In genomic region chr20:26094498-26094897, GRCh38 we compare ENCODE assay signal across 2 cellular contexts.
DNase-seq lines count a peak whose midpoint lies in the region; ATAC-seq, FAIRE-seq and TF ChIP-seq lines count a peak whose summit lies in the region.
"Not testable (repeated sequence)": the region's sequence is repeated elsewhere in the genome, so short reads cannot be mapped to it uniquely, and the experiment has no call there.

No MANE protein-coding gene starts in this region.

- H3K4me3 ChIP-seq in HEK293 (ENCODE audit: low read depth, low read length); HepG2 (replicated peaks in 1 of 3; ENCODE audit: insufficient read depth in 1 of 3, low read depth in 2 of 3, low read length in 3 of 3): not testable (repeated sequence)

- not testable (repeated sequence) for TF ChIP-seq POLR2A in HepG2 (IDR thresholded peaks at IDR 0.05; ENCODE audit: insufficient read depth in 1 of 2, low read depth in 2 of 2, low read length in 2 of 2)

- FAIRE-seq in HepG2 (lab: Jason Lieb, UNC) = not testable (repeated sequence)

- intact Hi-C loops in HepG2 (cut with micrococcal nuclease; ENCODE audit: unreplicated experiment) = not testable (repeated sequence)

- BruUV-seq in HepG2 (replicated peaks; lab: Mats Ljungman, UMichigan) = not testable (repeated sequence)

- in situ Hi-C loops in HepG2 (cut with HindIII; ENCODE audit: extremely low pct_ligation_motif_present, low pct_unique_long_range_greater_than_20kb) = not testable (repeated sequence)

- not testable (repeated sequence) for H3K9ac ChIP-seq in HepG2 (ENCODE audit: insufficient read depth, low read depth, low read length)

- POLR2A ChIA-PET in HEK293 (lab: Yijun Ruan, JAX); HepG2 (lab: Yijun Ruan, JAX): not testable (repeated sequence)

- not testable (repeated sequence) for H2AFZ ChIP-seq in HepG2 (ENCODE audit: low read length)

- WGBS in HepG2 (ENCODE audit: low lambda C conversion rate) = 0% methylated on average over 1 of the region's 1 CpG

- TF ChIP-seq RAD21 in HepG2 (CRISPR knock-in tag; IDR thresholded peaks at IDR 0.05) = not testable (repeated sequence)

- not testable (repeated sequence) for H3K9me3 ChIP-seq in HEK293 (ENCODE audit: control insufficient read depth, insufficient read depth, low read depth, low read length); HepG2 (ENCODE audit: low read length)

- not testable (repeated sequence) for H3K4me1 ChIP-seq in HEK293 (ENCODE audit: control insufficient read depth, insufficient read depth, low read length); HepG2 (ENCODE audit: insufficient read depth, low read length)

- TF ChIP-seq CTCF in HEK293 (tag by site-specific recombination; IDR thresholded peaks at IDR 0.05); HepG2 (CRISPR knock-in tag; IDR thresholded peaks at IDR 0.05): not testable (repeated sequence)

- H3K27me3 ChIP-seq in HepG2 (ENCODE audit: control insufficient read depth in 1 of 2, insufficient read depth in 2 of 2, low read length in 2 of 2) = not testable (repeated sequence)

- not testable (repeated sequence) for H3K4me2 ChIP-seq in HepG2 (ENCODE audit: low read depth, low read length)

- not testable (repeated sequence) for H3K27ac ChIP-seq in HEK293 (ENCODE audit: extremely low read depth, low read depth, low read length); HepG2 (ENCODE audit: extremely low read length, insufficient read depth, low read length)

- H3K36me3 ChIP-seq in HEK293 (ENCODE audit: control insufficient read depth in 2 of 2, insufficient read depth in 1 of 2, low read length in 2 of 2); HepG2 (replicated peaks in 1 of 2; ENCODE audit: control insufficient read depth in 1 of 2, insufficient read depth in 2 of 2, low read length in 2 of 2): not testable (repeated sequence)

- H3K79me2 ChIP-seq in HepG2 (ENCODE audit: insufficient read depth, low read length) = not testable (repeated sequence)

- H4K20me1 ChIP-seq in HepG2 (ENCODE audit: insufficient read depth, low read length) = not testable (repeated sequence)

- TF ChIP-seq EP300 in HepG2 (IDR thresholded peaks at IDR 0.05; ENCODE audit: low read depth in 2 of 2, low read length in 2 of 2); HepG2 (CRISPR knock-in tag; IDR thresholded peaks at IDR 0.05; ENCODE audit: borderline replicate concordance): not testable (repeated sequence)

- CTCF ChIA-PET in HEK293 (lab: Yijun Ruan, JAX); HepG2 (lab: Yijun Ruan, JAX; ENCODE audit: low intra/inter-chr PET ratio, low total read pairs): not testable (repeated sequence)

- ATAC-seq in HepG2 = not testable (repeated sequence)

- DNase-seq in HepG2 (ENCODE audit: low spot score) = not testable (repeated sequence)

TF ChIP-seq in HEK293, 187 proteins besides CTCF, POLR2A, EP300 and RAD21:
- peak; percentile 87 for TF ChIP-seq ZNF513 (tag by site-specific recombination; IDR thresholded peaks at IDR 0.05)
- TF ChIP-seq PRDM1 (tag by site-specific recombination; IDR thresholded peaks at IDR 0.05) = peak; percentile 14; the same call in 1 of the 2 replicates

TF ChIP-seq in HepG2, 621 proteins besides CTCF, POLR2A, EP300 and RAD21 (continues in another document):
- TF ChIP-seq SP1 (IDR thresholded peaks at IDR 0.05) = peak; percentile 40; the same call in 1 of the 2 replicates
- not testable (repeated sequence) for TF ChIP-seq SP1, ATF7, SOX6, FOXA1, LCORL, CREB1 (CRISPR knock-in tag; IDR thresholded peaks at IDR 0.05)
- peak; percentile 4 for TF ChIP-seq PHB2 (IDR thresholded peaks at IDR 0.05; ENCODE audit: partially characterized antibody)
- TF ChIP-seq NFRKB (IDR thresholded peaks at IDR 0.05) = peak; percentile 71
- TF ChIP-seq TBX3 (IDR thresholded peaks at IDR 0.05; ENCODE audit: borderline replicate concordance) = 0 out of 2 replicates have a peak, but pooled peaks have one; percentile 15
- TF ChIP-seq NBN (conservative IDR thresholded peaks at IDR 0.05) = 0 out of 2 replicates have a peak, but pooled peaks have one; percentile 57
- TF ChIP-seq IKZF1 (IDR thresholded peaks at IDR 0.05) = peak; percentile 92
- TF ChIP-seq ATF7 (IDR thresholded peaks at IDR 0.05) = peak; percentile 21; the same call in 1 of the 2 replicates
- TF ChIP-seq SOX6 (IDR thresholded peaks at IDR 0.05) = peak; percentile 95
- TF ChIP-seq TRIM22 (IDR thresholded peaks at IDR 0.05) = peak; percentile 98
- peak; percentile 47; the same call in 1 of the 2 replicates for TF ChIP-seq FOXA1 (IDR thresholded peaks at IDR 0.05)
- TF ChIP-seq LCORL (IDR thresholded peaks at IDR 0.05) = peak; percentile 56
- TF ChIP-seq FOXK2 (IDR thresholded peaks at IDR 0.05) = peak; percentile 67
- TF ChIP-seq CREB1 (IDR thresholded peaks at IDR 0.05) = peak; percentile 88
- peak; percentile 97 for TF ChIP-seq ZNF282 (IDR thresholded peaks at IDR 0.05; ENCODE audit: partially characterized antibody)
- TF ChIP-seq RAD51 (IDR thresholded peaks at IDR 0.05; ENCODE audit: borderline replicate concordance) = 0 out of 2 replicates have a peak, but pooled peaks have one; percentile 5
- TF ChIP-seq ARNT (IDR thresholded peaks at IDR 0.05) = 0 out of 2 replicates have a peak, but pooled peaks have one; percentile 83
